Comparison of ENCODE assay signal across 9 cellular contexts in the genomic region with DNA sequence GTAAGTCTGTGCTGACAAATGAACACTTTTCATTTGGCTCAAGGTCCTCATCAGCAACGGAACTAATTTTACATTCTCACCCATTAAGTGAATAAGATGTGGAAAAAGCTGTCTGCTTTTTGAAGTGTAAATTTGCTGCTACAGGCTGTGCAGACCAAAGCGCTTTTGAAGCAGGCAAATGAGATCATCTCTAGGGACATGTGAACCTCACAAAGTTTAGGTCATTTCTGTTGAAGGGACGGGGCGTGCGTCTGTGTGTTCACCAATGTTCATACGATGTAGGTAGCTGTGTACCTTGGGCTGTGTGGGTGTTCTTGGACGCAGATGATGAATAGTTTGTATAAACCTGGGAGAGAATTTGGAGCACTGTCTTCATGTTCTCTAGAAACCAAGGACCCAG.
"Had no signal": no experiment of that assay in that cellular context is flagged by ENCODE, and none has a peak within 500 bp of the region (broad histone marks: within the 10 kb centered on the region; RNA-seq: fewer than 3 reads in every experiment).

No MANE protein-coding gene starts in this region.

- FAIRE-seq: HepG2 had no signal

- H3K4me3 Mint-ChIP-seq: HFFc6, IgD-negative memory B cell had no signal

- H3K27ac Mint-ChIP-seq: HFFc6, IgD-negative memory B cell had no signal

- H2AFZ ChIP-seq: GM23248 had no signal

- H3K9ac ChIP-seq: GM23248 had no signal

- H3K36me3 ChIP-seq: HAP-1 had no signal

- DNase-seq: GM23248, GOT3, H7, HFFc6, KBM-7 had no signal

- H3K9me3 Mint-ChIP-seq: HFFc6 had no signal

- H3K4me1 ChIP-seq: HAP-1 had no signal

- H3K27ac ChIP-seq: GM23248, HL-60 had no signal

- H3K36me3 Mint-ChIP-seq: IgD-negative memory B cell had no signal

- H3K4me3 ChIP-seq: GM23248, HAP-1 had no signal

- H3K9me3 ChIP-seq: HAP-1 had no signal
